Comparison of ENCODE assay signal across 24 cellular contexts in the genomic region with DNA sequence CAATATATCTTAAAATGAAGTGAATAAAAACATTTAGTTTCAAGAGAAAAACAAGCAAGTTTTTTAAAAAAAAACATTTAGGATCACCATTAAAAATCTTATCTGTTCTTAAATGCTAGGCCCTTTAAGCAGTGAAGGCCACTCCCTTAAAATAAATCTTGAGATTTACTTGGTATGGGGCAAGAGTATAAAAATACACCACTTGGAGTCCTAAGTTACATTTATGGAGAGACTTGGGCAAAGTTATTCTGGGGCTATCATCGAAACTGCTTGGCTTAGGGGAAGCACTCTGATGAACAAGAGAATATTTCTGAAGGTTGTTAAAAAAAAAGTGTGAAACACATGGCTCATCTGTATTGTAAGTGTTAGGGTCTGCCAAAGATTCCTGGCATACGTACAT.
"Had no signal": no experiment of that assay in that cellular context is flagged by ENCODE, and none has a peak within 500 bp of the region (broad histone marks: within the 10 kb centered on the region; RNA-seq: fewer than 3 reads in every experiment).

No MANE protein-coding gene starts in this region.

- ATAC-seq: activated CD4-positive, CD25-positive, alpha-beta regulatory T cell treated with anti-CD3 and anti-CD28 coated beads, Interleukin-2, amount 50 U/mL, for 24 hours; effector memory CD8-positive, alpha-beta T cell; left cardiac atrium had no signal

- H3K9me3 ChIP-seq: right atrium auricular region, transverse colon had no signal

- DNase-seq: activated CD4-positive, alpha-beta T cell treated with anti-CD3 and anti-CD28 coated beads for 48 hours; activated CD4-positive, alpha-beta T cell treated with anti-CD3 and anti-CD28 coated beads, Interleukin-2, amount 50 U/mL, for 48 hours; activated CD8-positive, alpha-beta memory T cell treated with anti-CD3 and anti-CD28 coated beads for 24 hours; activated gamma-delta T cell; activated naive CD4-positive, alpha-beta T cell treated with anti-CD3 and anti-CD28 coated beads, Interleukin-2, amount 10 ng/mL, durations not matched to agents 7 days and 5 days; activated naive CD8-positive, alpha-beta T cell treated with anti-CD3 and anti-CD28 coated beads, Interleukin-2, amount 10 ng/mL, durations not matched to agents 7 days and 5 days; brain microvascular endothelial cell; cortex of kidney; effector memory CD8-positive, alpha-beta T cell; erythroblast; head of caudate nucleus; hippocampal formation; left cardiac atrium; mammary epithelial cell; naive B cell; nucleus accumbens; stimulated activated CD4-positive, alpha-beta T cell treated with anti-CD3 and anti-CD28 coated beads, Interleukin-15, amount 100 ng/mL, for 24 hours; stimulated activated CD4-positive, alpha-beta T cell treated with anti-CD3 and anti-CD28 coated beads, Interleukin-2, amount 100 ng/mL, for 24 hours; stimulated activated naive CD4-positive, alpha-beta T cell; transverse colon had no signal

- H3K4me1 ChIP-seq: parathyroid adenoma, right atrium auricular region had no signal

- H3K9ac ChIP-seq: parathyroid adenoma had no signal

- H3K4me3 ChIP-seq: right atrium auricular region, transverse colon had no signal

- H3K27ac ChIP-seq: parathyroid adenoma, transverse colon, VCaP had no signal

- H3K27me3 ChIP-seq: brain microvascular endothelial cell, right atrium auricular region, transverse colon had no signal
